Comparison of ENCODE assay signal across 1 cellular context in the genomic region with DNA sequence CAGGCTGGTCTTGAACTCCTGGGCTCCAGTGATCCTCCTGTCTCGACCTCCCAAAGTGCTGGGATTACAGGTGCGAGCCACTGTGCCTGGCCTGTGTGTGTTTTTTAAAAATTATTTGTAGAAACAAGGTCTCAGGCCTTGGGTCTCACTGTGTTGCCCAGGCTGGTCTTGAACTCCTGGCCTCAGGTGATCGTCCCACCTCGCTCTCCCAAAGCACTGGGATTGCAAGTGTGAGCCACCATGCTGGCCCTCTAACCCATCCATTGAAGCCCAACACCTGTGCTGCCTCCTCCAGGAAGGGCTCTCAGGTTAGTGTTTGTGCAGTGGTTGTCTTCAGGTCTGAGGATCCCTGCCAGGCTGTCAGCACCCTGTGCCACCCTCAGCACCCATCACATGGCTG.
TF ChIP-seq lines count a peak whose summit lies in the region.

No MANE protein-coding gene starts in this region.

TF ChIP-seq in H1, 55 proteins besides CTCF, POLR2A, EP300 and RAD21:
- TF ChIP-seq RNF2 (IDR thresholded peaks at IDR 0.05; ENCODE audit: borderline replicate concordance, low read depth, low read length, missing control alignments, poor library complexity, severe bottlenecking) = no peak
- TF ChIP-seq CHD2 (IDR thresholded peaks at IDR 0.05; ENCODE audit: low read length) = no peak
- no peak for TF ChIP-seq EZH2 (IDR thresholded peaks at IDR 0.05; ENCODE audit: low read depth, low read length, severe bottlenecking)
- TF ChIP-seq HDAC6 (IDR thresholded peaks at IDR 0.05; ENCODE audit: low read depth, low read length) = no peak
